ENCODE assay signal across 22 cellular contexts in the genomic region with DNA sequence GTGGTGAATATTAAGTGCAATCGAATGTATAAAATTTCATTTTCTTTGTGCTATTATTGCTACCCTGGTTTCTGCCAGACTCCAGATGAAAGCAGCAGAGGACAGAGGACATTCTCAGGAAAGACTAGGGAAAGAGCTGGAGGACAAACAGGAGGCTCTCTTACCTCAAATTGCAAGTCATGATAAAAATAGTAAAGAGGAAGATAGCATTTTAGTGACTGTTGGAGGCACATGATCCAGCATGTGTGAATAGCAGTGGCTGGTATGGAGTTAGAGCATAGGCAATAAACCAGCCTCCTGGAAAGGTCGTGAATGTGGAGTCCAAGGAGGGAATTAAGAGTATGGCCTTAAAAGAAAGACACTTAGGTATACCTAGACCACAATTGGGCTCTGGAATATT.
"Had no signal": no experiment of that assay in that cellular context is flagged by ENCODE, and none has a peak within 500 bp of the region (broad histone marks: within the 10 kb centered on the region; RNA-seq: fewer than 3 reads in every experiment).

No MANE protein-coding gene starts in this region.

- H3K27ac Mint-ChIP-seq: mesothelial cell of epicardium; nephron; stimulated activated naive B cell treated with anti-CD40 and anti-IgM and Interleukin-4, amounts not matched to agents 10 μg/mL and 1 μg/mL and 100 μg/mL, for 72 hours; stimulated activated naive CD8-positive, alpha-beta T cell treated with anti-CD3 and anti-CD28 coated beads, Interleukin-15, amount 100 ng/mL, for 72 hours had no signal

- H3K36me3 Mint-ChIP-seq: mesothelial cell of epicardium; naive B cell; stimulated activated naive B cell treated with anti-CD40 and anti-IgM and Interleukin-4, amounts not matched to agents 10 μg/mL and 1 μg/mL and 100 μg/mL, for 72 hours had no signal

- ATAC-seq: gastrocnemius medialis; heart right ventricle; left lobe of liver; psoas muscle; sciatic nerve; stimulated activated naive B cell treated with anti-CD40 and anti-IgM and Interleukin-4, amounts not matched to agents 10 μg/mL and 1 μg/mL and 100 μg/mL, for 72 hours; stimulated activated naive CD8-positive, alpha-beta T cell treated with anti-CD3 and anti-CD28 coated beads, Interleukin-15, amount 100 ng/mL, for 72 hours had no signal

- H3K9me3 ChIP-seq: gastrocnemius medialis, heart right ventricle, psoas muscle, thoracic aorta, transverse colon had no signal

- H3K4me3 ChIP-seq: gastrocnemius medialis, heart right ventricle, psoas muscle, spleen, thoracic aorta, transverse colon had no signal

- DNase-seq: effector memory CD4-positive, alpha-beta T cell; erythroblast; gastrocnemius medialis; heart right ventricle; naive B cell; occipital lobe; psoas muscle; retina; spleen; stimulated activated CD4-positive, alpha-beta T cell treated with anti-CD3 and anti-CD28 coated beads, Interleukin-15, amount 100 ng/mL, for 24 hours; stimulated activated CD4-positive, alpha-beta T cell treated with anti-CD3 and anti-CD28 coated beads, Interleukin-1b, Interleukin-23, amount 100 ng/mL, for 48 hours; stimulated activated CD4-positive, alpha-beta T cell treated with anti-CD3 and anti-CD28 coated beads, Interleukin-4, amount 100 ng/mL, for 4 hours; stimulated activated naive B cell treated with anti-CD40 and anti-IgM and Interleukin-4, amounts not matched to agents 10 μg/mL and 1 μg/mL and 100 μg/mL, for 72 hours; stimulated activated naive CD8-positive, alpha-beta T cell treated with anti-CD3 and anti-CD28 coated beads, Interleukin-15, amount 100 ng/mL, for 72 hours; substantia nigra; transverse colon had no signal

- FAIRE-seq: islet of Langerhans had no signal

- H3K27ac ChIP-seq: gastrocnemius medialis, heart right ventricle, psoas muscle, spleen, thoracic aorta, transverse colon had no signal

- H3K36me3 ChIP-seq: gastrocnemius medialis, heart right ventricle, spleen, thoracic aorta, transverse colon had no signal

- H3K27me3 Mint-ChIP-seq: naive B cell; stimulated activated naive B cell treated with anti-CD40 and anti-IgM and Interleukin-4, amounts not matched to agents 10 μg/mL and 1 μg/mL and 100 μg/mL, for 72 hours; stimulated activated naive CD8-positive, alpha-beta T cell treated with anti-CD3 and anti-CD28 coated beads, Interleukin-15, amount 100 ng/mL, for 72 hours had no signal

- H3K9me3 Mint-ChIP-seq: nephron had no signal

- H3K4me1 ChIP-seq: gastrocnemius medialis, heart right ventricle, psoas muscle, spleen, transverse colon had no signal

- H3K4me3 Mint-ChIP-seq: mesothelial cell of epicardium; naive B cell; nephron; stimulated activated naive B cell treated with anti-CD40 and anti-IgM and Interleukin-4, amounts not matched to agents 10 μg/mL and 1 μg/mL and 100 μg/mL, for 72 hours; stimulated activated naive CD8-positive, alpha-beta T cell treated with anti-CD3 and anti-CD28 coated beads, Interleukin-15, amount 100 ng/mL, for 72 hours had no signal

- H3K4me1 Mint-ChIP-seq: mesothelial cell of epicardium; naive B cell; stimulated activated naive B cell treated with anti-CD40 and anti-IgM and Interleukin-4, amounts not matched to agents 10 μg/mL and 1 μg/mL and 100 μg/mL, for 72 hours; stimulated activated naive CD8-positive, alpha-beta T cell treated with anti-CD3 and anti-CD28 coated beads, Interleukin-15, amount 100 ng/mL, for 72 hours had no signal

- H3K27me3 ChIP-seq: gastrocnemius medialis, heart right ventricle, spleen, transverse colon had no signal
